ENCODE assay signal across 8 cellular contexts in the genomic region with DNA sequence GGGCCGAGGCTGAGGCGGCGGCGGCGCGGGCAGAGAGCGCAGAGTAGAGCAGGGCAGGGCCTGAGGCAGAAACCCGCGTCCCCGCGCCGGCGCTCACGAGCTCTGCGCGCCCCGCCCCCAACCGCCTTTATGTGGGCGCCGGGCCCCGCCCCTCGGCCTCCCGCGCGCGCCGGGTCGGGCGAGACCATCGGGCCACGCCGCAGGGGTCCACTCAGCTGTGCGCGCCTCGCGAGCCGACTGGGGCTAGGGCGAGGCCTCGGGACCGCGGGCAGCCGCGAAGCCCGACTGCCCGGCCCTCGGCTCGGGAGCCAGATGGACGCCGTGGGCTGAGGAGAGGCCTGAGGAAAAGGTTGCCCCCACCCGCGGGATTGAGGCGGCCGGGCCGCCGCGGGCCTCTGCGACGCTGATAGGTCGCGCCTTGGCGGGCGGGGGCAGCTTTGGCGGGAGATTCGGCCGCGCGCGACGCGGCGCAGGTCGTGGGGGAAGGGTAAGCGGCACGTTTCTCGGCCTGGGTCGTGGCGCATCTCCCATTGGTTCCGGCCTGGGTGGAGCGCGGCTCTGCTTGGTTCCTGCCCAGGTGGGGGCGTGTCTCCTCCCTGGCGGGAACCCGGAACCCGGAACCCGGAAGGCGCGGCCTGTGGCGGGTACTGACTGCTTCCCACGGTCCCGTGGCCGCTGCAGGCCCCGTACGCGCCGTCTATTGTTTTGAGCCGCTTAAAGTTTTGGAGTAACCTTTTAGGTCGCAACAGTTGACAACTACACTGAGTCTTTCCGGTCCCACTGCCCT. TPM values are rescaled to one million over a fixed set of nuclear protein-coding genes. Genes with fewer than 3 reads are reported as not detected.
DNase-seq lines count a peak whose midpoint lies in the region; ATAC-seq and TF ChIP-seq lines count a peak whose summit lies in the region.

SLBP (minus strand) TSS at position 104 of the 787 bp plus-strand sequence. CDS start 131 bp downstream, outside the sequence.

- H3K9ac ChIP-seq in Loucy (ENCODE audit: low read depth, low read length, poor library complexity, severe bottlenecking) = peak within 1 kb of the TSS; percentile 91

- H3K4me3 ChIP-seq in H7 (ENCODE audit: insufficient read depth, low read depth, low read length) = peak within 1 kb of the TSS; percentile 83
- peak within 1 kb of the TSS; percentile 95 for H3K4me3 ChIP-seq in Loucy (ENCODE audit: low read length, poor library complexity, severe bottlenecking)
- H3K4me3 ChIP-seq in RWPE2 (ENCODE audit: severe bottlenecking) = peak within 1 kb of the TSS; percentile 79
- peak within 1 kb of the TSS; percentile 90 for H3K4me3 ChIP-seq in fibroblast of mammary gland (ENCODE audit: control insufficient read depth, low read depth, low read length)

- H3K27me3 Mint-ChIP-seq in activated T-helper 2 cell treated with anti-CD3 and anti-CD28 coated beads, Interferon-gamma antibody, Interleukin-2, Interleukin-4, amounts not matched to agents 10 μg/mL and 5 μg/mL and 100 μg/mL, durations not matched to agents 14 hours and 24 hours and 36 hours (ENCODE audit: low read depth) = no peaks in the 10 kb centered on the region
- no peaks in the 10 kb centered on the region for H3K27me3 Mint-ChIP-seq in natural killer cell treated with Interleukin-12 subunit alpha and Interleukin-12 subunit beta and Interleukin-15 and Interleukin-18, amount 100 ng/mL, for 72 hours

- H4K20me1 ChIP-seq in Loucy (ENCODE audit: insufficient read depth, low read length, poor library complexity, severe bottlenecking) = peaks cover 74% of the 10 kb centered on the region

- H3K27ac ChIP-seq in RWPE2 (ENCODE audit: poor library complexity, severe bottlenecking) = peak within 1 kb of the TSS; percentile 85

- H3K9me3 Mint-ChIP-seq in activated T-helper 2 cell treated with anti-CD3 and anti-CD28 coated beads, Interferon-gamma antibody, Interleukin-2, Interleukin-4, amounts not matched to agents 10 μg/mL and 5 μg/mL and 100 μg/mL, durations not matched to agents 14 hours and 24 hours and 36 hours = no peaks in the 10 kb centered on the region
- H3K9me3 Mint-ChIP-seq in natural killer cell treated with Interleukin-12 subunit alpha and Interleukin-12 subunit beta and Interleukin-15 and Interleukin-18, amount 100 ng/mL, for 72 hours = no peaks in the 10 kb centered on the region

- H3K4me2 ChIP-seq in Loucy (ENCODE audit: low read depth, low read length, poor library complexity, severe bottlenecking) = peak within 1 kb of the TSS; percentile 81

- H3K9me2 ChIP-seq in Loucy (replicated peaks; ENCODE audit: low read depth, low read length) = no peaks in the 10 kb centered on the region

- peaks cover 49% of the 10 kb centered on the region for H3K4me1 ChIP-seq in Loucy (ENCODE audit: insufficient read depth, low read length, poor library complexity, severe bottlenecking)
- H3K4me1 ChIP-seq in RWPE2 (ENCODE audit: insufficient read depth, poor library complexity, severe bottlenecking) = peaks cover 4% of the 10 kb centered on the region

- peaks cover 47% of the 10 kb centered on the region for H3K4me1 Mint-ChIP-seq in activated T-helper 2 cell treated with anti-CD3 and anti-CD28 coated beads, Interferon-gamma antibody, Interleukin-2, Interleukin-4, amounts not matched to agents 10 μg/mL and 5 μg/mL and 100 μg/mL, durations not matched to agents 14 hours and 24 hours and 36 hours (ENCODE audit: low read depth)
- H3K4me1 Mint-ChIP-seq in natural killer cell treated with Interleukin-12 subunit alpha and Interleukin-12 subunit beta and Interleukin-15 and Interleukin-18, amount 100 ng/mL, for 72 hours (ENCODE audit: low read depth in 2 of 2) = peaks cover 31 to 49% of the 10 kb centered on the region in 2 donors

- peaks cover 92% of the 10 kb centered on the region for H3K79me2 ChIP-seq in Loucy (ENCODE audit: insufficient read depth, low read length)

- H3K27me3 ChIP-seq in H7 (ENCODE audit: control insufficient read depth, insufficient read depth, low read length) (no peaks in the 10 kb centered on the region), Loucy (ENCODE audit: insufficient read depth, low read length, poor library complexity, severe bottlenecking) (no peaks in the 10 kb centered on the region), RWPE2 (ENCODE audit: insufficient read depth, poor library complexity, severe bottlenecking) (no peaks in the 10 kb centered on the region)

- TF ChIP-seq CTCF in Loucy (conservative IDR thresholded peaks at IDR 0.05; ENCODE audit: low read length) (no peak), RWPE2 (IDR thresholded peaks at IDR 0.05; ENCODE audit: poor library complexity, severe bottlenecking) (no peak), fibroblast of mammary gland (conservative IDR thresholded peaks at IDR 0.05; ENCODE audit: control insufficient read depth, insufficient read depth, low read depth, low read length) (no peak)

- H3K9me3 ChIP-seq in Loucy (ENCODE audit: insufficient read depth, low read depth, low read length) = no peaks in the 10 kb centered on the region
- H3K9me3 ChIP-seq in RWPE2 (ENCODE audit: severe bottlenecking) = no peaks in the 10 kb centered on the region

- ATAC-seq in RWPE2 (ENCODE audit: low read depth) = peak; percentile 85
- peak; percentile 91 to 95 for ATAC-seq in natural killer cell treated with Interleukin-12 subunit alpha and Interleukin-12 subunit beta and Interleukin-15 and Interleukin-18, amount 100 ng/mL, for 72 hours
- ATAC-seq in stimulated activated naive CD8-positive, alpha-beta T cell treated with anti-CD3 and anti-CD28 coated beads, Interleukin-15, Interleukin-2, amounts not matched to agents 100 U/mL and 50 U/mL, for 24 hours = peak; percentile 93

- no peaks in the 10 kb centered on the region for H3K36me3 ChIP-seq in H7 (replicated peaks; ENCODE audit: control insufficient read depth, insufficient read depth, low read length)
- H3K36me3 ChIP-seq in Loucy (ENCODE audit: insufficient read depth, low read length) = no peaks in the 10 kb centered on the region
- peaks cover 36% of the 10 kb centered on the region for H3K36me3 ChIP-seq in RWPE2 (ENCODE audit: low read depth)

- H2AFZ ChIP-seq in Loucy (ENCODE audit: low read length) = peak within 1 kb of the TSS; percentile 87

- H3K27ac Mint-ChIP-seq in activated T-helper 2 cell treated with anti-CD3 and anti-CD28 coated beads, Interferon-gamma antibody, Interleukin-2, Interleukin-4, amounts not matched to agents 10 μg/mL and 5 μg/mL and 100 μg/mL, durations not matched to agents 14 hours and 24 hours and 36 hours = peak within 1 kb of the TSS; percentile 97
- H3K27ac Mint-ChIP-seq in natural killer cell treated with Interleukin-12 subunit alpha and Interleukin-12 subunit beta and Interleukin-15 and Interleukin-18, amount 100 ng/mL, for 72 hours = peak within 1 kb of the TSS; percentile 97 to 98

- peak within 1 kb of the TSS; percentile 99 for H3K4me3 Mint-ChIP-seq in activated T-helper 2 cell treated with anti-CD3 and anti-CD28 coated beads, Interferon-gamma antibody, Interleukin-2, Interleukin-4, amounts not matched to agents 10 μg/mL and 5 μg/mL and 100 μg/mL, durations not matched to agents 14 hours and 24 hours and 36 hours (ENCODE audit: low read depth)
- peak within 1 kb of the TSS; percentile 82 for H3K4me3 Mint-ChIP-seq in natural killer cell treated with Interleukin-12 subunit alpha and Interleukin-12 subunit beta and Interleukin-15 and Interleukin-18, amount 100 ng/mL, for 72 hours

- intact Hi-C loops in activated T-helper 2 cell treated with anti-CD3 and anti-CD28 coated beads, Interferon-gamma antibody, Interleukin-2, Interleukin-4, amounts not matched to agents 10 μg/mL and 5 μg/mL and 100 μg/mL, durations not matched to agents 14 hours and 24 hours and 36 hours (cut with micrococcal nuclease) = loop anchor here (1.0 to 10.0 kb wide), 8 partner anchors 9 to 1362 kb away; partner anchors contain the start of genes FAM53A, HTT, HTT-AS and LETM1

- no peaks in the 10 kb centered on the region for H3F3A ChIP-seq in Loucy (ENCODE audit: low read depth)

- DNase-seq in ELF-1 (ENCODE audit: low read depth, low spot score) (peak; percentile 95), H7 (peak; percentile 99), RWPE2 (ENCODE audit: low spot score) (peak; percentile 98), fibroblast of mammary gland (ENCODE audit: low read depth) (peak; percentile 86)
- DNase-seq in activated T-helper 2 cell treated with anti-CD3 and anti-CD28 coated beads, Interferon-gamma antibody, Interleukin-2, Interleukin-4, amounts not matched to agents 10 μg/mL and 5 μg/mL and 100 μg/mL, durations not matched to agents 14 hours and 24 hours and 36 hours (ENCODE audit: low spot score) = peak; percentile 99
- DNase-seq in natural killer cell treated with Interleukin-12 subunit alpha and Interleukin-12 subunit beta and Interleukin-15 and Interleukin-18, amount 100 ng/mL, for 72 hours (ENCODE audit: low spot score) = peak; percentile 98
- DNase-seq in stimulated activated naive CD8-positive, alpha-beta T cell treated with anti-CD3 and anti-CD28 coated beads, Interleukin-15, Interleukin-2, amounts not matched to agents 100 U/mL and 50 U/mL, for 24 hours = peak; percentile 99

- peaks cover 55% of the 10 kb centered on the region for H3K36me3 Mint-ChIP-seq in activated T-helper 2 cell treated with anti-CD3 and anti-CD28 coated beads, Interferon-gamma antibody, Interleukin-2, Interleukin-4, amounts not matched to agents 10 μg/mL and 5 μg/mL and 100 μg/mL, durations not matched to agents 14 hours and 24 hours and 36 hours (ENCODE audit: low read depth)
- H3K36me3 Mint-ChIP-seq in natural killer cell treated with Interleukin-12 subunit alpha and Interleukin-12 subunit beta and Interleukin-15 and Interleukin-18, amount 100 ng/mL, for 72 hours = peaks cover 13% of the 10 kb centered on the region

RNA-seq across cellular contexts. Expression of gene SLBP, which starts in this region (rescaled TPM):
- 75.3 and 82.2 TPM in 2 replicates for total RNA-seq in H7 (2014; rRNA removed; shearing (Covaris generic))
- total RNA-seq in activated T-helper 2 cell treated with anti-CD3 and anti-CD28 coated beads, Interferon-gamma antibody, Interleukin-2, Interleukin-4, amounts not matched to agents 10 μg/mL and 5 μg/mL and 100 μg/mL, durations not matched to agents 14 hours and 24 hours and 36 hours = 125 and 127 TPM in 2 replicates
- total RNA-seq in natural killer cell treated with Interleukin-12 subunit alpha and Interleukin-12 subunit beta and Interleukin-15 and Interleukin-18, amount 100 ng/mL, for 72 hours = 100 to 1,000 TPM in 1 of 2 donors, 10 to 100 TPM in 1; 83.0 to 129 TPM

Comparison
In these comparisons a context has a peak if more than half of its experiments do, and no peak if none do; other contexts are left out.
1. Peak in every context shown above with its lines: DNase-seq, ATAC-seq, H3K4me3 ChIP-seq and H3K27ac ChIP-seq.